In the genomic region with DNA sequence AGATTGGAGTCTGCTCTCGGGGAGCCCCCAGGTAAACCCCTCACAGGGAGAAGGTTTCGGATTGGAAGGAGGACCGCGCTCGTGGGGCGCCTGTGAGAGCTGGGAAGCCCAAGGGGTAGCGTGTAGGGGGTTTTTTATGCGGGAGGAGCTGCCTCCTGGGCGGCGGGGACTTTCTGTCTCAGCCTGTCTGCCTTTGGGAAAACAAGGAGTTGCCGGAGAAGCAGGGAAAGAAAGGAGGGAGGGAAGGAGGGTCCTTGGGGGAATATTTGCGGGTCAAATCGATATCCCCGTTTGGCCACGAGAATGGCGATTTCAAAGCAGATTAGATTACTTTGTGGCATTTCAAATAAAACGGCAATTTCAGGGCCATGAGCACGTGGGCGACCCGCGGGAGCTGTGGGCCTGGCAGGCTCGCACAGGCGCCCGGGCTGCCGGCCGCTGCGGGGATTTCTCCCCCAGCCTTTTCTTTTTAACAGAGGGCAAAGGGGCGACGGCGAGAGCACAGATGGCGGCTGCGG, we compare ENCODE assay signal across 2 cellular contexts.
TF ChIP-seq lines count a peak whose summit lies in the region.

No MANE protein-coding gene starts in this region.

TF ChIP-seq in H1, 55 proteins besides CTCF, POLR2A, EP300 and RAD21 (continued from another document):
- no peak for TF ChIP-seq TBP (IDR thresholded peaks at IDR 0.05; ENCODE audit: low read depth, low read length)
- no peak for TF ChIP-seq CBX5 (IDR thresholded peaks at IDR 0.05; ENCODE audit: low read depth, low read length)
- TF ChIP-seq CHD7 (IDR thresholded peaks at IDR 0.05; ENCODE audit: insufficient replicate concordance, low read length): no peak
- peak; percentile 86 for TF ChIP-seq RNF2 (IDR thresholded peaks at IDR 0.05; ENCODE audit: borderline replicate concordance, low read depth, low read length, missing control alignments, poor library complexity, severe bottlenecking)
- peak; percentile 95 for TF ChIP-seq EZH2 (IDR thresholded peaks at IDR 0.05; ENCODE audit: low read depth, low read length, severe bottlenecking)
- TF ChIP-seq PHF8 (conservative IDR thresholded peaks at IDR 0.05; ENCODE audit: low read depth, low read length): no peak
- no peak for TF ChIP-seq SIN3A (conservative IDR thresholded peaks at IDR 0.05 in 1 of 2, IDR thresholded peaks at IDR 0.05 in 1 of 2; ENCODE audit: low read depth in 1 of 2, low read length in 2 of 2)
- TF ChIP-seq, protein P1, sequence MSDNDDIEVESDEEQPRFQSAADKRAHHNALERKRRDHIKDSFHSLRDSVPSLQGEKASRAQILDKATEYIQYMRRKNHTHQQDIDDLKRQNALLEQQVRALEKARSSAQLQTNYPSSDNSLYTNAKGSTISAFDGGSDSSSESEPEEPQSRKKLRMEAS (IDR thresholded peaks at IDR 0.05): no peak
- no peak for TF ChIP-seq BACH1 (IDR thresholded peaks at IDR 0.05; ENCODE audit: low read length)
- no peak for TF ChIP-seq FOSL1 (IDR thresholded peaks at IDR 0.05; ENCODE audit: insufficient read depth, low read depth, low read length)
- no peak for TF ChIP-seq KDM4A (IDR thresholded peaks at IDR 0.05; ENCODE audit: low read depth, low read length, severe bottlenecking)
- peak; percentile 82; the same call in 1 of the 2 replicates for TF ChIP-seq CBX8 (IDR thresholded peaks at IDR 0.05; ENCODE audit: borderline replicate concordance, low read depth, low read length)
- peak; percentile 76 for TF ChIP-seq SUZ12 (IDR thresholded peaks at IDR 0.05; ENCODE audit: low read length)

TF ChIP-seq in neural cell, 6 proteins besides CTCF, POLR2A, EP300 and RAD21 (continued from another document):
- TF ChIP-seq EZH2 (IDR thresholded peaks at IDR 0.05; ENCODE audit: borderline replicate concordance, insufficient read depth, low read length, poor library complexity, severe bottlenecking) (peak; percentile 79), TAF1 (IDR thresholded peaks at IDR 0.05; ENCODE audit: low read depth) (no peak)
